ENCODE assay signal across 22 cellular contexts in genomic region chr6:157253017-157253416, GRCh38.
"Had no signal": no experiment of that assay in that cellular context is flagged by ENCODE, and none has a peak within 500 bp of the region (broad histone marks: within the 10 kb centered on the region; RNA-seq: fewer than 3 reads in every experiment).

No MANE protein-coding gene starts in this region.

- H3K36me3 Mint-ChIP-seq: activated naive CD4-positive, alpha-beta T cell treated with anti-CD3 and anti-CD28 coated beads, Interleukin-2, amount 10 ng/mL, durations not matched to agents 7 days and 5 days; T-cell had no signal

- H3K4me3 Mint-ChIP-seq: activated naive CD4-positive, alpha-beta T cell treated with anti-CD3 and anti-CD28 coated beads, Interleukin-2, amount 10 ng/mL, durations not matched to agents 7 days and 5 days; activated naive CD8-positive, alpha-beta T cell treated with anti-CD3 and anti-CD28 coated beads, Interleukin-2, amount 50 U/mL, for 24 hours; natural killer cell treated with Interleukin-12 subunit alpha and Interleukin-12 subunit beta and Interleukin-15 and Interleukin-18, amount 100 ng/mL, for 72 hours; T-cell had no signal

- H3K4me1 Mint-ChIP-seq: activated naive CD4-positive, alpha-beta T cell treated with anti-CD3 and anti-CD28 coated beads, Interleukin-2, amount 10 ng/mL, durations not matched to agents 7 days and 5 days; activated naive CD8-positive, alpha-beta T cell treated with anti-CD3 and anti-CD28 coated beads, Interleukin-2, amount 50 U/mL, for 24 hours had no signal

- H3K9me3 Mint-ChIP-seq: natural killer cell treated with Interleukin-12 subunit alpha and Interleukin-12 subunit beta and Interleukin-15 and Interleukin-18, amount 100 ng/mL, for 72 hours had no signal

- H3K27ac Mint-ChIP-seq: activated naive CD4-positive, alpha-beta T cell treated with anti-CD3 and anti-CD28 coated beads, Interleukin-2, amount 10 ng/mL, durations not matched to agents 7 days and 5 days; activated naive CD8-positive, alpha-beta T cell treated with anti-CD3 and anti-CD28 coated beads, Interleukin-2, amount 50 U/mL, for 24 hours; natural killer cell treated with Interleukin-12 subunit alpha and Interleukin-12 subunit beta and Interleukin-15 and Interleukin-18, amount 100 ng/mL, for 72 hours; T-cell had no signal

- H3K4me3 ChIP-seq: tibial nerve had no signal

- DNase-seq: activated CD4-positive, alpha-beta T cell treated with anti-CD3 and anti-CD28 coated beads for 48 hours; activated CD4-positive, CD25-positive, alpha-beta regulatory T cell; activated CD8-positive, alpha-beta memory T cell treated with anti-CD3 and anti-CD28 coated beads, Interleukin-2, amount 50 U/mL, for 4 hours; activated effector memory CD4-positive, alpha-beta T cell treated with Interleukin-2 at 50 U/mL for 16 hours; activated naive CD4-positive, alpha-beta T cell treated with anti-CD3 and anti-CD28 coated beads, Interleukin-2, amount 10 ng/mL, durations not matched to agents 7 days and 5 days; activated naive CD8-positive, alpha-beta T cell treated with anti-CD3 and anti-CD28 coated beads, Interleukin-2, amount 50 U/mL, for 24 hours; activated T-cell treated with anti-CD3 and anti-CD28 coated beads, Interleukin-2, amount 50 U/mL, for 48 hours; anterior cingulate cortex; brain microvascular endothelial cell; cerebellar nuclear complex; cortex of kidney; effector CD4-positive, alpha-beta T cell; foreskin fibroblast; hippocampal formation; mesenchymal stem cell; retina; SK-N-SH; stimulated activated CD4-positive, alpha-beta T cell treated with anti-CD3 and anti-CD28 coated beads, Interleukin-2, amount 100 ng/mL, for 24 hours; stimulated activated naive CD4-positive, alpha-beta T cell treated with Interleukin-2 at 50 U/mL for 16 hours; T-cell had no signal

- ATAC-seq: activated naive CD8-positive, alpha-beta T cell treated with anti-CD3 and anti-CD28 coated beads, Interleukin-2, amount 50 U/mL, for 24 hours; natural killer cell treated with Interleukin-12 subunit alpha and Interleukin-12 subunit beta and Interleukin-15 and Interleukin-18, amount 100 ng/mL, for 72 hours; T-cell had no signal
